Comparison of ENCODE assay signal across 8 cellular contexts in genomic region chr7:106659963-106660861, GRCh38. TPM values are rescaled to one million over a fixed set of nuclear protein-coding genes. Genes with fewer than 3 reads are reported as not detected.
DNase-seq lines count a peak whose midpoint lies in the region; ATAC-seq and TF ChIP-seq lines count a peak whose summit lies in the region.

No MANE protein-coding gene starts in this region.

- H3K27me3 Mint-ChIP-seq in activated CD4-positive, alpha-beta T cell treated with anti-CD3 and anti-CD28 coated beads, Interleukin-2, amount 10 ng/mL, durations not matched to agents 7 days and 5 days, result peaks cover 9% of the 10 kb centered on the region

- peak overlapping the region; percentile 95 for H3K27ac Mint-ChIP-seq in activated CD4-positive, alpha-beta T cell treated with anti-CD3 and anti-CD28 coated beads, Interleukin-2, amount 10 ng/mL, durations not matched to agents 7 days and 5 days

- H3K36me3 Mint-ChIP-seq in activated CD4-positive, alpha-beta T cell treated with anti-CD3 and anti-CD28 coated beads, Interleukin-2, amount 10 ng/mL, durations not matched to agents 7 days and 5 days (ENCODE audit: low read depth), result peaks cover 3% of the 10 kb centered on the region

- DNase-seq in AG09309 (ENCODE audit: low read depth) (no peak), NCI-H2227 (lab: John Stamatoyannopoulos, UW; ENCODE audit: unreplicated experiment) (peak; percentile 81), dermis microvascular lymphatic vessel endothelial cell (ENCODE audit: low read depth in 2 of 2) (peak; percentile 69 to 85), lower leg skin (ENCODE audit: low spot score in 2 of 2) (peak; percentile 54 to 95)
- peak; percentile 78 for DNase-seq in activated CD4-positive, alpha-beta T cell treated with anti-CD3 and anti-CD28 coated beads, Interleukin-2, amount 10 ng/mL, durations not matched to agents 7 days and 5 days
- peak; percentile 67 to 84 (median 70) for DNase-seq in stimulated activated CD4-positive, alpha-beta T cell treated with anti-CD3 and anti-CD28 coated beads, TNF-alpha, amount 100 ng/mL, for 24 hours (ENCODE audit: low read depth in 3 of 3)

- H3K4me3 Mint-ChIP-seq in activated CD4-positive, alpha-beta T cell treated with anti-CD3 and anti-CD28 coated beads, Interleukin-2, amount 10 ng/mL, durations not matched to agents 7 days and 5 days, result peak overlapping the region; percentile 87

- TF ChIP-seq CTCF in AG09309 (IDR thresholded peaks at IDR 0.05; ENCODE audit: control insufficient read depth, insufficient read depth, low read depth, low read length, missing control alignments) (peak; percentile 73), lower leg skin (IDR thresholded peaks at IDR 0.05) (peak in 1 of 3 donors; percentile 64)

- H3K9me3 Mint-ChIP-seq in activated CD4-positive, alpha-beta T cell treated with anti-CD3 and anti-CD28 coated beads, Interleukin-2, amount 10 ng/mL, durations not matched to agents 7 days and 5 days, result no peaks in the 10 kb centered on the region

- peak; percentile 63 for ATAC-seq in HG03064 (IDR thresholded peaks at IDR 0.05; ENCODE audit: low read depth, unreplicated experiment)

- POLR2A ChIA-PET in activated CD4-positive, alpha-beta T cell treated with anti-CD3 and anti-CD28 coated beads, Interleukin-2, amount 10 ng/mL, durations not matched to agents 7 days and 5 days (lab: Charles Lee), result no interaction called here

- TF ChIP-seq POLR2A in GM18526 (IDR thresholded peaks at IDR 0.05; ENCODE audit: extremely low read depth, insufficient read length) (peak; percentile 16), lower leg skin (IDR thresholded peaks at IDR 0.05) (no peak)

- intact Hi-C loops in lower leg skin (cut with DNase I; ENCODE audit: low total_unique reads), result no loop called here

- CTCF ChIA-PET in activated CD4-positive, alpha-beta T cell treated with anti-CD3 and anti-CD28 coated beads, Interleukin-2, amount 10 ng/mL, durations not matched to agents 7 days and 5 days (lab: Charles Lee), result interaction anchor here (0.6 to 4.7 kb wide), 37 partner anchors 8 to 403 kb away, joined by 3 to 41 read pairs (median 4); no protein-coding TSS in a partner anchor

- H3K4me1 Mint-ChIP-seq in activated CD4-positive, alpha-beta T cell treated with anti-CD3 and anti-CD28 coated beads, Interleukin-2, amount 10 ng/mL, durations not matched to agents 7 days and 5 days, result peaks cover 31% of the 10 kb centered on the region

- H3K4me3 ChIP-seq in AG09309 (ENCODE audit: control insufficient read depth, low read depth, low read length), result peak overlapping the region; percentile 88
- H3K4me3 ChIP-seq in lower leg skin (ENCODE audit: low read depth, poor library complexity, severe bottlenecking), result peak overlapping the region; percentile 74

- 1 to 2% methylated on average over 30 to 31 of the region's 101 CpGs for WGBS in lower leg skin, 2 donors

RNA-seq across cellular contexts. Expression of gene CCDC71L, which starts 0.7 kb away (rescaled TPM):
- total RNA-seq in activated CD4-positive, alpha-beta T cell treated with anti-CD3 and anti-CD28 coated beads, Interleukin-2, amount 10 ng/mL, durations not matched to agents 7 days and 5 days, result 10 to 100 TPM in 1 of 2 experiments, 1 to 10 TPM in 1; 9.5 to 12.1 TPM
- total RNA-seq in dermis microvascular lymphatic vessel endothelial cell, result 40.4 and 84.3 TPM in 2 replicates
- 10 to 100 TPM in 1 of 4 donors, 1 to 10 TPM in 3; 3.0 to 13.4 (median 8.3) TPM for total RNA-seq in lower leg skin
